ENCODE assay signal across 7 cellular contexts in the genomic region with DNA sequence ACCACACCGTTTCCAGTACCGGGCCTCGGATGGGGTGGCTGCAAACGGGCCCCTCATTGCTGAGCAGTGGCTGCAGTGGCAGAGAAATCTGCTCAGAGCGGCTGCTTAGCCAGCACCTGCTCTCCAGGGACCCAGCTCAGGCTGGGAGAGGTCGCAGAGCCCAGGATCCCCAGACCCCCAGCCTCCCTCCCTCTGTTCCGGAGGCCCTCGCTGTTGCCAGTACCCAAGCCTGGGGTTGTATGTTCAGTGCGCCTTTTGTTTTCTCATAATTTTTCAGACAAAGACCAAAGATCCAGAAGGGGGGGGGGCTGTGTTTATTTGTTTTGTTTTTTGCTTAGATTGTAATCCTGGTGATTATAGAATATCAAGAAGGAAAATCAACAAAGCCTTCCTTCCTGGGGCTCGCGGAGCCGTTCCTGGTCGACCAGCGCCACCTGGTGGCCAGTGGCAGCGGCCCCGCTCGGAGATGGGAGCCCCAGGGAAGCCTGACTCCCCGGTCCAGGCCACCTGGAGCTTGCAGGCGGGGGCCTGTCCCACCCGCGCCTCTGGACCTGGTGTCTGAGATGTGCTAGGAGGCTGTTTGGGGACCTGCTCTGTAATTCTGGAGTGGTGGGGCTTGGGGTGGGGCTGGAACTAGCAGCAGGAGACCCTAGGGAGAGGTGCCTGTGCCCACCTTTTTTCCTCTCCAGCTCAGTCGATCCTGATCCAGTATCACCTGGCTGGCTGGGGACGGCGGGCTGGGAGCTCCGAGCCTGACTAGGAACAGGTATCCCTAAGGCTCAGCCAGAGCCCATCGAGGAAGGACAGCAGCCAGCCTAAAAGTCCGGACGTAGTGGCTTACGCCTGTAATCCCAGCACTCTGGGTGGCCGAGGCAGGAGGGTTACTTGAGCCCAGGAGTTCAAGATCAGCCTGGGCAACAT.
DNase-seq lines count a peak whose midpoint lies in the region; ATAC-seq and TF ChIP-seq lines count a peak whose summit lies in the region.

No MANE protein-coding gene starts in this region.

- POLR2A ChIA-PET in activated B cell treated with CpG ODN at 0.5 μM for 24 hours (lab: Charles Lee), result interaction anchor here (0.5 kb wide), 1 partner anchor 903 kb away, joined by 6 read pairs; no protein-coding TSS in a partner anchor

- H3K36me3 ChIP-seq in breast epithelium, result no peaks in the 10 kb centered on the region

- H3K27ac ChIP-seq in breast epithelium, result no peak overlapping the region

- TF ChIP-seq POLR2A in breast epithelium (IDR thresholded peaks at IDR 0.05), result no peak

- intact Hi-C loops in activated B cell treated with CpG ODN at 0.5 μM for 24 hours (cut with micrococcal nuclease) (loop anchor here (10.0 kb wide), 1 partner anchor 852 kb away; no protein-coding TSS in a partner anchor), breast epithelium (cut with DNase I; ENCODE audit: low total_unique reads) (no loop called here), left colon (cut with DNase I, micrococcal nuclease) (loop anchor here (10.0 kb wide), 3 partner anchors 202 to 922 kb away; no protein-coding TSS in a partner anchor)

- no peak overlapping the region for H3K4me3 Mint-ChIP-seq in activated B cell treated with CpG ODN at 0.5 μM for 24 hours

- no peaks in the 10 kb centered on the region for H3K36me3 Mint-ChIP-seq in activated B cell treated with CpG ODN at 0.5 μM for 24 hours (ENCODE audit: low read depth)

- H3K9me3 ChIP-seq in breast epithelium, result peaks cover 0 to 4% of the 10 kb centered on the region in 2 donors

- H3K27me3 Mint-ChIP-seq in activated B cell treated with CpG ODN at 0.5 μM for 24 hours, result no peaks in the 10 kb centered on the region

- CTCF ChIA-PET in activated B cell treated with CpG ODN at 0.5 μM for 24 hours (lab: Charles Lee), result interaction anchor here (0.7 to 0.9 kb wide), 4 partner anchors 11 to 925 kb away, joined by 3 to 4 read pairs (median 3); no protein-coding TSS in a partner anchor

- no peaks in the 10 kb centered on the region for H3K27me3 ChIP-seq in breast epithelium

- H3K4me1 ChIP-seq in breast epithelium, result no peaks in the 10 kb centered on the region

- no peaks in the 10 kb centered on the region for H3K9me3 Mint-ChIP-seq in activated B cell treated with CpG ODN at 0.5 μM for 24 hours

- no peaks in the 10 kb centered on the region for H3K4me1 Mint-ChIP-seq in activated B cell treated with CpG ODN at 0.5 μM for 24 hours

- ATAC-seq in activated B cell treated with CpG ODN at 0.5 μM for 24 hours (ENCODE audit: low read depth) (no peak), left colon (peak; percentile 65), GM21367 (IDR thresholded peaks at IDR 0.05; ENCODE audit: unreplicated experiment) (no peak)

- H3K4me3 ChIP-seq in breast epithelium, result no peak overlapping the region

- DNase-seq in GM03348 (ENCODE audit: low spot score), result peak; percentile 95
- DNase-seq in NCI-H1092 treated with DMSO at 0.1 percent for 48 hours (lab: John Stamatoyannopoulos, UW), result peak; percentile 76
- peak; percentile 59 for DNase-seq in activated B cell treated with CpG ODN at 0.5 μM for 24 hours
- peak; percentile 43 to 77 for DNase-seq in breast epithelium (ENCODE audit: low spot score in 2 of 2)
- DNase-seq in left colon, result peak in 1 of 2 donors; percentile 77
- peak; percentile 45 to 78 for DNase-seq in stimulated activated CD4-positive, alpha-beta T cell treated with anti-CD3 and anti-CD28 coated beads, Interleukin-4, amount 100 ng/mL, for 4 hours

- no peak overlapping the region for H3K27ac Mint-ChIP-seq in activated B cell treated with CpG ODN at 0.5 μM for 24 hours

- peak; percentile 45 for TF ChIP-seq CTCF in activated B cell treated with CpG ODN at 0.5 μM for 24 hours (IDR thresholded peaks at IDR 0.05)
- TF ChIP-seq CTCF in breast epithelium (IDR thresholded peaks at IDR 0.05), result peak; percentile 69 to 88 (median 86)
